33 cellular contexts compared by ENCODE assay signal in genomic region chr10:130902471-130902870, GRCh38.
"Had no signal": no experiment of that assay in that cellular context is flagged by ENCODE, and none has a peak within 500 bp of the region (broad histone marks: within the 10 kb centered on the region; RNA-seq: fewer than 3 reads in every experiment).

No MANE protein-coding gene starts in this region.

- H3K4me3 Mint-ChIP-seq: naive thymus-derived CD8-positive, alpha-beta T cell; natural killer cell treated with Interleukin-12 subunit alpha and Interleukin-12 subunit beta and Interleukin-15 and Interleukin-18, amount 100 ng/mL, for 72 hours; nephron progenitor cell; neural crest cell; stimulated activated memory B cell treated with anti-CD40 and anti-IgM and Interleukin-4, amounts not matched to agents 10 μg/mL and 1 μg/mL and 100 μg/mL, for 72 hours; stimulated activated naive CD8-positive, alpha-beta T cell treated with anti-CD3 and anti-CD28 coated beads, Interleukin-15, amount 100 ng/mL, for 72 hours; type B pancreatic cell had no signal

- H3K36me3 Mint-ChIP-seq: naive thymus-derived CD8-positive, alpha-beta T cell; natural killer cell treated with Interleukin-12 subunit alpha and Interleukin-12 subunit beta and Interleukin-15 and Interleukin-18, amount 100 ng/mL, for 72 hours; stimulated activated memory B cell treated with anti-CD40 and anti-IgM and Interleukin-4, amounts not matched to agents 10 μg/mL and 1 μg/mL and 100 μg/mL, for 72 hours; type B pancreatic cell had no signal

- DNase-seq: naive thymus-derived CD8-positive, alpha-beta T cell; nephron progenitor cell; nucleus accumbens; ovary; posterior cingulate gyrus; psoas muscle; right cardiac atrium; spleen; stimulated activated CD4-positive, alpha-beta T cell treated with anti-CD3 and anti-CD28 coated beads, Interleukin-12 subunit alpha, Interleukin-12 subunit beta, amount 100 ng/mL, for 4 hours; stimulated activated CD4-positive, alpha-beta T cell treated with anti-CD3 and anti-CD28 coated beads, Interleukin-1b, Interleukin-23, amount 100 ng/mL, for 48 hours; stimulated activated CD4-positive, alpha-beta T cell treated with anti-CD3 and anti-CD28 coated beads, Interleukin-4, amount 100 ng/mL, for 1 hour; stimulated activated CD4-positive, alpha-beta T cell treated with anti-CD3 and anti-CD28 coated beads, Interleukin-4, amount 100 ng/mL, for 4 hours; stimulated activated CD8-positive, alpha-beta memory T cell treated with anti-CD3 and anti-CD28 coated beads, Interleukin-4, amount 100 ng/mL, for 48 hours; stimulated activated naive CD4-positive, alpha-beta T cell; stimulated activated naive CD8-positive, alpha-beta T cell treated with anti-CD3 and anti-CD28 coated beads, Interleukin-15, amount 100 ng/mL, for 72 hours; stimulated activated naive CD8-positive, alpha-beta T cell treated with anti-CD3 and anti-CD28 coated beads, Interleukin-15, Interleukin-2, amounts not matched to agents 100 U/mL and 50 U/mL, for 24 hours; substantia nigra; testis; tibial artery; transverse colon; upper lobe of right lung; uterus had no signal

- H3K4me2 ChIP-seq: smooth muscle cell had no signal

- H3K4me3 ChIP-seq: ovary, psoas muscle, skin epidermis, smooth muscle cell, spleen, suprapubic skin, testis, tibial artery, transverse colon, upper lobe of right lung, uterus had no signal

- H3K4me1 Mint-ChIP-seq: nephron progenitor cell; neural crest cell; stimulated activated memory B cell treated with anti-CD40 and anti-IgM and Interleukin-4, amounts not matched to agents 10 μg/mL and 1 μg/mL and 100 μg/mL, for 72 hours; stimulated activated naive CD8-positive, alpha-beta T cell treated with anti-CD3 and anti-CD28 coated beads, Interleukin-15, amount 100 ng/mL, for 72 hours had no signal

- H3K4me1 ChIP-seq: parathyroid adenoma, psoas muscle, spleen, suprapubic skin, testis, tibial artery, transverse colon, upper lobe of right lung, uterus had no signal

- H3K27me3 Mint-ChIP-seq: natural killer cell treated with Interleukin-12 subunit alpha and Interleukin-12 subunit beta and Interleukin-15 and Interleukin-18, amount 100 ng/mL, for 72 hours; stimulated activated memory B cell treated with anti-CD40 and anti-IgM and Interleukin-4, amounts not matched to agents 10 μg/mL and 1 μg/mL and 100 μg/mL, for 72 hours had no signal

- H3K27me3 ChIP-seq: neutrophil, ovary, testis, transverse colon, uterus had no signal

- H3K9me3 ChIP-seq: neutrophil, ovary, psoas muscle, spleen, suprapubic skin, testis, tibial artery, transverse colon, upper lobe of right lung, uterus had no signal

- H3K9ac ChIP-seq: parathyroid adenoma had no signal

- H3K9me3 Mint-ChIP-seq: naive thymus-derived CD8-positive, alpha-beta T cell; natural killer cell treated with Interleukin-12 subunit alpha and Interleukin-12 subunit beta and Interleukin-15 and Interleukin-18, amount 100 ng/mL, for 72 hours; nephron progenitor cell; neural crest cell; stimulated activated naive CD8-positive, alpha-beta T cell treated with anti-CD3 and anti-CD28 coated beads, Interleukin-15, amount 100 ng/mL, for 72 hours; type B pancreatic cell had no signal

- H3K27ac Mint-ChIP-seq: naive thymus-derived CD8-positive, alpha-beta T cell; natural killer cell treated with Interleukin-12 subunit alpha and Interleukin-12 subunit beta and Interleukin-15 and Interleukin-18, amount 100 ng/mL, for 72 hours; nephron progenitor cell; progenitor cell of endocrine pancreas; stimulated activated memory B cell treated with anti-CD40 and anti-IgM and Interleukin-4, amounts not matched to agents 10 μg/mL and 1 μg/mL and 100 μg/mL, for 72 hours; stimulated activated naive CD8-positive, alpha-beta T cell treated with anti-CD3 and anti-CD28 coated beads, Interleukin-15, amount 100 ng/mL, for 72 hours; type B pancreatic cell had no signal

- H3K27ac ChIP-seq: neutrophil, ovary, parathyroid adenoma, psoas muscle, skin epidermis, spleen, suprapubic skin, testis, tibial artery, transverse colon, upper lobe of right lung, uterus had no signal

- ATAC-seq: naive thymus-derived CD8-positive, alpha-beta T cell; natural killer cell treated with Interleukin-12 subunit alpha and Interleukin-12 subunit beta and Interleukin-15 and Interleukin-18, amount 100 ng/mL, for 72 hours; psoas muscle; right cardiac atrium; sciatic nerve; stimulated activated memory B cell treated with anti-CD40 and anti-IgM and Interleukin-4, amounts not matched to agents 10 μg/mL and 1 μg/mL and 100 μg/mL, for 72 hours; stimulated activated naive CD8-positive, alpha-beta T cell treated with anti-CD3 and anti-CD28 coated beads, Interleukin-15, amount 100 ng/mL, for 72 hours; stimulated activated naive CD8-positive, alpha-beta T cell treated with anti-CD3 and anti-CD28 coated beads, Interleukin-15, Interleukin-2, amounts not matched to agents 100 U/mL and 50 U/mL, for 24 hours; upper lobe of right lung had no signal

- H3K36me3 ChIP-seq: neutrophil, ovary, spleen, suprapubic skin, tibial artery, transverse colon, upper lobe of right lung, uterus had no signal
